Comparison of ENCODE assay signal across 1 cellular context in the genomic region with DNA sequence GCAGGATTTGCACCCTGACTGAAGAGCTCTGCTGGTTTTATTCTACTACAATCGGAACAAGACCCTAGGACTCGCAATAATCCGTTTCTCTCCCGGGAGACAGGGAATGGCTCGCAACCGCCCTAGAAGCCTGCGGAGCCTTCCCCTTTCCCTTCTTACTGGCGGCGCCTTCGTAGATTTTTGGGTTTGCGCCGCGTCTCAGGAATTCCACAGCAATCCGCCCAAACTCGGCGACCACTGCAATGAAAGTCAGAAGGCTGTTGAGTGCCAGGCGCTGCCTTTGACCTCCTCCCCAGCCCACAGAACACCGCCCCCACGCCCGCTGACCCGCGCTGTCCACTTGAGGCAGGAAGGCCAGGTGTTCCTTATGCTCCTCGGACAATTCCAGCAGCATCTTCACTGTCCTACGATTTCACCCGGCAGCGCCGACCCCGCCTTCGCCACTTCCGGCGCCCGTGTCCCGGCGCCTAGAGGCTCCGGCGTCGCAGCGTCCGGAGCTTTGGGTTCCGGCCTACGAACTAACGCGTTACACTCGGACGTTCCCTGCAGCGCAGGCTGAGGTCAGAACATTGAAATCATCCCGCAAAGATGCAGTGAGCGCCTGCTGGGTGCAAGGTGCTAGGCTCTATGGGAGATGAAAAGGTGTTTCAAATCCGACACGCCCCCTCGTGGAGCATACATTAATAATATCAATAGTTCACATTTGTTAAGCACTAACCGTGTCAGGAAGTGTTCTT.
A peak's percentile ranks its signal among the peaks of the same experiment; 100 is the strongest.
TF ChIP-seq lines count a peak whose summit lies in the region.

Gene COMMD2, minus strand, starts transcription at position 439 of the 737 bp plus-strand sequence. Its CDS starts 45 bp downstream, at position 394.

TF ChIP-seq in K562, 482 proteins besides CTCF, POLR2A, EP300 and RAD21 (continued from another document and continues in another):
- TF ChIP-seq DNMT1 (IDR thresholded peaks at IDR 0.05) (no peak), POLR3G (IDR thresholded peaks at IDR 0.05; ENCODE audit: extremely low read depth, insufficient read length, insufficient replicate concordance) (no peak), FIP1L1 (IDR thresholded peaks at IDR 0.05; ENCODE audit: low read depth, low read length, poor library complexity, severe bottlenecking) (peak; percentile 76), CEBPB (tag; IDR thresholded peaks at IDR 0.05) (no peak), CREBBP (IDR thresholded peaks at IDR 0.05; ENCODE audit: low read depth, low read length) (no peak), ETS2 (tag; IDR thresholded peaks at IDR 0.05; ENCODE audit: borderline replicate concordance, poor library complexity, severe bottlenecking) (no peak), BHLHE40 (IDR thresholded peaks at IDR 0.05; ENCODE audit: low read length) (0 out of 2 replicates have a peak, but pooled peaks have one; percentile 28), ZNF217 (CRISPR knock-in tag; IDR thresholded peaks at IDR 0.05) (no peak), ZNF583 (CRISPR knock-in tag; IDR thresholded peaks at IDR 0.05) (no peak), ZNF696 (CRISPR knock-in tag; conservative IDR thresholded peaks at IDR 0.05) (no peak), RNF2 (IDR thresholded peaks at IDR 0.05) (peak; percentile 54; the same call in 1 of the 2 replicates), CHCHD3 (CRISPR knock-in tag; IDR thresholded peaks at IDR 0.05) (no peak), ELF4 (CRISPR knock-in tag; IDR thresholded peaks at IDR 0.05) (no peak), POLR2H (tag; IDR thresholded peaks at IDR 0.05; ENCODE audit: low read depth) (peak; percentile 57), MEF2A (IDR thresholded peaks at IDR 0.05; ENCODE audit: control insufficient read depth, low read depth, low read length) (0 out of 2 replicates have a peak, but pooled peaks have one; percentile 10), ZNF197 (CRISPR knock-in tag; IDR thresholded peaks at IDR 0.05; ENCODE audit: low read depth) (0 out of 2 replicates have a peak, but pooled peaks have one; percentile 9), CXXC5 (CRISPR knock-in tag; IDR thresholded peaks at IDR 0.05) (peak; percentile 94), ZNF232 (CRISPR knock-in tag; IDR thresholded peaks at IDR 0.05) (0 out of 2 replicates have a peak, but pooled peaks have one; percentile 24), ZNF436 (CRISPR knock-in tag; IDR thresholded peaks at IDR 0.05) (no peak), TAF9B (IDR thresholded peaks at IDR 0.05; ENCODE audit: partially characterized antibody) (peak; percentile 79), ELF2 (CRISPR knock-in tag; IDR thresholded peaks at IDR 0.05) (peak; percentile 46; the same call in 1 of the 2 replicates), HNRNPH1 (optimal IDR thresholded peaks at IDR 0.05; ENCODE audit: low read depth, low read length) (no peak), FOXM1 (IDR thresholded peaks at IDR 0.05; ENCODE audit: low read depth) (peak; percentile 39; the same call in 1 of the 2 replicates), FOXM1 (CRISPR knock-in tag; IDR thresholded peaks at IDR 0.05; ENCODE audit: low read depth) (0 out of 2 replicates have a peak, but pooled peaks have one; percentile 36), CREM (IDR thresholded peaks at IDR 0.05; ENCODE audit: low read depth) (peak; percentile 90), RUNX1 (IDR thresholded peaks at IDR 0.05; ENCODE audit: low read depth) (no peak), ARHGAP35 (IDR thresholded peaks at IDR 0.05; ENCODE audit: partially characterized antibody) (no peak), KAT7 (CRISPR knock-in tag; IDR thresholded peaks at IDR 0.05; ENCODE audit: borderline replicate concordance) (peak; percentile 74; the same call in 1 of the 2 replicates), TGIF2 (CRISPR knock-in tag; IDR thresholded peaks at IDR 0.05) (no peak), BRD4 (IDR thresholded peaks at IDR 0.05) (peak; percentile 64; the same call in 1 of the 2 replicates), NFYB (IDR thresholded peaks at IDR 0.05; ENCODE audit: extremely low read depth, insufficient read length) (no peak), ZNF282 (CRISPR knock-in tag; IDR thresholded peaks at IDR 0.05) (no peak), HCFC1 (IDR thresholded peaks at IDR 0.05; ENCODE audit: low read depth, low read length) (peak; percentile 88), RBM39 (optimal IDR thresholded peaks at IDR 0.05; ENCODE audit: low read depth, low read length) (no peak), MYNN (IDR thresholded peaks at IDR 0.05) (no peak), MYNN (CRISPR knock-in tag; IDR thresholded peaks at IDR 0.05) (no peak), ZBTB12 (CRISPR knock-in tag; IDR thresholded peaks at IDR 0.05) (peak; percentile 53; the same call in 1 of the 2 replicates), ZBTB8A (IDR thresholded peaks at IDR 0.05; ENCODE audit: partially characterized antibody) (no peak), CBX8 (IDR thresholded peaks at IDR 0.05; ENCODE audit: borderline replicate concordance, extremely low read depth, low read depth, low read length, poor library complexity, severe bottlenecking) (no peak), DIDO1 (tag; IDR thresholded peaks at IDR 0.05; ENCODE audit: low read depth) (peak; percentile 97), ZNF12 (CRISPR knock-in tag; IDR thresholded peaks at IDR 0.05) (peak; percentile 74; the same call in 1 of the 2 replicates), HLTF (IDR thresholded peaks at IDR 0.05) (no peak), MCM3 (IDR thresholded peaks at IDR 0.05) (no peak), TCF7L2 (IDR thresholded peaks at IDR 0.05; ENCODE audit: low read depth, low read length) (no peak), SP2 (IDR thresholded peaks at IDR 0.05; ENCODE audit: extremely low read depth, low read depth, low read length, poor library complexity, severe bottlenecking) (no peak), COPS2 (conservative IDR thresholded peaks at IDR 0.05) (no peak), RBM25 (IDR thresholded peaks at IDR 0.05; ENCODE audit: low read depth, low read length, severe bottlenecking) (no peak), ZNF175 (CRISPR knock-in tag; IDR thresholded peaks at IDR 0.05; ENCODE audit: low read depth) (no peak), ESRRA (IDR thresholded peaks at IDR 0.05; ENCODE audit: borderline replicate concordance, low read depth) (peak; percentile 88), E2F4 (CRISPR knock-in tag; IDR thresholded peaks at IDR 0.05; ENCODE audit: low read depth) (no peak), SMAD3 (CRISPR knock-in tag; conservative IDR thresholded peaks at IDR 0.05) (no peak), ZNF23 (CRISPR knock-in tag; IDR thresholded peaks at IDR 0.05) (no peak), ZNF134 (CRISPR knock-in tag; conservative IDR thresholded peaks at IDR 0.05) (no peak), NCOA6 (IDR thresholded peaks at IDR 0.05) (no peak), RCOR1 (IDR thresholded peaks at IDR 0.05; ENCODE audit: borderline replicate concordance in 1 of 2, low read depth in 2 of 2, low read length in 2 of 2) (peak; percentile 51 to 90; a peak in 3 of 4 replicates), NELFE (IDR thresholded peaks at IDR 0.05; ENCODE audit: insufficient read depth, insufficient read length) (no peak), ZFP36 (IDR thresholded peaks at IDR 0.05; ENCODE audit: low read depth, low read length, partially characterized antibody) (no peak), NCOR1 (IDR thresholded peaks at IDR 0.05) (no peak), RHOXF2B (CRISPR knock-in tag; conservative IDR thresholded peaks at IDR 0.05) (no peak), MTA2 (IDR thresholded peaks at IDR 0.05; ENCODE audit: low read depth) (no peak)
- TF ChIP-seq, protein P1, sequence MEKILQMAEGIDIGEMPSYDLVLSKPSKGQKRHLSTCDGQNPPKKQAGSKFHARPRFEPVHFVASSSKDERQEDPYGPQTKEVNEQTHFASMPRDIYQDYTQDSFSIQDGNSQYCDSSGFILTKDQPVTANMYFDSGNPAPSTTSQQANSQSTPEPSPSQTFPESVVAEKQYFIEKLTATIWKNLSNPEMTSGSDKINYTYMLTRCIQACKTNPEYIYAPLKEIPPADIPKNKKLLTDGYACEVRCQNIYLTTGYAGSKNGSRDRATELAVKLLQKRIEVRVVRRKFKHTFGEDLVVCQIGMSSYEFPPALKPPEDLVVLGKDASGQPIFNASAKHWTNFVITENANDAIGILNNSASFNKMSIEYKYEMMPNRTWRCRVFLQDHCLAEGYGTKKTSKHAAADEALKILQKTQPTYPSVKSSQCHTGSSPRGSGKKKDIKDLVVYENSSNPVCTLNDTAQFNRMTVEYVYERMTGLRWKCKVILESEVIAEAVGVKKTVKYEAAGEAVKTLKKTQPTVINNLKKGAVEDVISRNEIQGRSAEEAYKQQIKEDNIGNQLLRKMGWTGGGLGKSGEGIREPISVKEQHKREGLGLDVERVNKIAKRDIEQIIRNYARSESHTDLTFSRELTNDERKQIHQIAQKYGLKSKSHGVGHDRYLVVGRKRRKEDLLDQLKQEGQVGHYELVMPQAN (IDR thresholded peaks at IDR 0.05; ENCODE audit: borderline replicate concordance) = peak; percentile 80
- TF ChIP-seq, protein P2, sequence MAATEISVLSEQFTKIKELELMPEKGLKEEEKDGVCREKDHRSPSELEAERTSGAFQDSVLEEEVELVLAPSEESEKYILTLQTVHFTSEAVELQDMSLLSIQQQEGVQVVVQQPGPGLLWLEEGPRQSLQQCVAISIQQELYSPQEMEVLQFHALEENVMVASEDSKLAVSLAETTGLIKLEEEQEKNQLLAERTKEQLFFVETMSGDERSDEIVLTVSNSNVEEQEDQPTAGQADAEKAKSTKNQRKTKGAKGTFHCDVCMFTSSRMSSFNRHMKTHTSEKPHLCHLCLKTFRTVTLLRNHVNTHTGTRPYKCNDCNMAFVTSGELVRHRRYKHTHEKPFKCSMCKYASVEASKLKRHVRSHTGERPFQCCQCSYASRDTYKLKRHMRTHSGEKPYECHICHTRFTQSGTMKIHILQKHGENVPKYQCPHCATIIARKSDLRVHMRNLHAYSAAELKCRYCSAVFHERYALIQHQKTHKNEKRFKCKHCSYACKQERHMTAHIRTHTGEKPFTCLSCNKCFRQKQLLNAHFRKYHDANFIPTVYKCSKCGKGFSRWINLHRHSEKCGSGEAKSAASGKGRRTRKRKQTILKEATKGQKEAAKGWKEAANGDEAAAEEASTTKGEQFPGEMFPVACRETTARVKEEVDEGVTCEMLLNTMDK (IDR thresholded peaks at IDR 0.05; ENCODE audit: borderline replicate concordance, insufficient read depth, low read depth, low read length, poor library complexity, severe bottlenecking) = peak; percentile 16
- TF ChIP-seq, protein P3, sequence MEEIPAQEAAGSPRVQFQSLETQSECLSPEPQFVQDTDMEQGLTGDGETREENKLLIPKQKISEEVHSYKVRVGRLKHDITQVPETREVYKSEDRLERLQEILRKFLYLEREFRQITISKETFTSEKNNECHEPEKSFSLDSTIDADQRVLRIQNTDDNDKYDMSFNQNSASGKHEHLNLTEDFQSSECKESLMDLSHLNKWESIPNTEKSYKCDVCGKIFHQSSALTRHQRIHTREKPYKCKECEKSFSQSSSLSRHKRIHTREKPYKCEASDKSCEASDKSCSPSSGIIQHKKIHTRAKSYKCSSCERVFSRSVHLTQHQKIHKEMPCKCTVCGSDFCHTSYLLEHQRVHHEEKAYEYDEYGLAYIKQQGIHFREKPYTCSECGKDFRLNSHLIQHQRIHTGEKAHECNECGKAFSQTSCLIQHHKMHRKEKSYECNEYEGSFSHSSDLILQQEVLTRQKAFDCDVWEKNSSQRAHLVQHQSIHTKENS (CRISPR knock-in tag; IDR thresholded peaks at IDR 0.05) = no peak
- TF ChIP-seq, protein P4, sequence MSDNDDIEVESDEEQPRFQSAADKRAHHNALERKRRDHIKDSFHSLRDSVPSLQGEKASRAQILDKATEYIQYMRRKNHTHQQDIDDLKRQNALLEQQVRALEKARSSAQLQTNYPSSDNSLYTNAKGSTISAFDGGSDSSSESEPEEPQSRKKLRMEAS (CRISPR knock-in tag; IDR thresholded peaks at IDR 0.05) = 0 out of 2 replicates have a peak, but pooled peaks have one; percentile 34
- TF ChIP-seq, protein P5, sequence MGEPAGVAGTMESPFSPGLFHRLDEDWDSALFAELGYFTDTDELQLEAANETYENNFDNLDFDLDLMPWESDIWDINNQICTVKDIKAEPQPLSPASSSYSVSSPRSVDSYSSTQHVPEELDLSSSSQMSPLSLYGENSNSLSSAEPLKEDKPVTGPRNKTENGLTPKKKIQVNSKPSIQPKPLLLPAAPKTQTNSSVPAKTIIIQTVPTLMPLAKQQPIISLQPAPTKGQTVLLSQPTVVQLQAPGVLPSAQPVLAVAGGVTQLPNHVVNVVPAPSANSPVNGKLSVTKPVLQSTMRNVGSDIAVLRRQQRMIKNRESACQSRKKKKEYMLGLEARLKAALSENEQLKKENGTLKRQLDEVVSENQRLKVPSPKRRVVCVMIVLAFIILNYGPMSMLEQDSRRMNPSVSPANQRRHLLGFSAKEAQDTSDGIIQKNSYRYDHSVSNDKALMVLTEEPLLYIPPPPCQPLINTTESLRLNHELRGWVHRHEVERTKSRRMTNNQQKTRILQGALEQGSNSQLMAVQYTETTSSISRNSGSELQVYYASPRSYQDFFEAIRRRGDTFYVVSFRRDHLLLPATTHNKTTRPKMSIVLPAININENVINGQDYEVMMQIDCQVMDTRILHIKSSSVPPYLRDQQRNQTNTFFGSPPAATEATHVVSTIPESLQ (CRISPR knock-in tag; IDR thresholded peaks at IDR 0.05) = no peak
- TF ChIP-seq, protein P6, sequence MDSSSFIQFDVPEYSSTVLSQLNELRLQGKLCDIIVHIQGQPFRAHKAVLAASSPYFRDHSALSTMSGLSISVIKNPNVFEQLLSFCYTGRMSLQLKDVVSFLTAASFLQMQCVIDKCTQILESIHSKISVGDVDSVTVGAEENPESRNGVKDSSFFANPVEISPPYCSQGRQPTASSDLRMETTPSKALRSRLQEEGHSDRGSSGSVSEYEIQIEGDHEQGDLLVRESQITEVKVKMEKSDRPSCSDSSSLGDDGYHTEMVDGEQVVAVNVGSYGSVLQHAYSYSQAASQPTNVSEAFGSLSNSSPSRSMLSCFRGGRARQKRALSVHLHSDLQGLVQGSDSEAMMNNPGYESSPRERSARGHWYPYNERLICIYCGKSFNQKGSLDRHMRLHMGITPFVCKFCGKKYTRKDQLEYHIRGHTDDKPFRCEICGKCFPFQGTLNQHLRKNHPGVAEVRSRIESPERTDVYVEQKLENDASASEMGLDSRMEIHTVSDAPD (CRISPR knock-in tag; IDR thresholded peaks at IDR 0.05) = no peak
